8 cellular contexts compared by ENCODE assay signal in the genomic region with DNA sequence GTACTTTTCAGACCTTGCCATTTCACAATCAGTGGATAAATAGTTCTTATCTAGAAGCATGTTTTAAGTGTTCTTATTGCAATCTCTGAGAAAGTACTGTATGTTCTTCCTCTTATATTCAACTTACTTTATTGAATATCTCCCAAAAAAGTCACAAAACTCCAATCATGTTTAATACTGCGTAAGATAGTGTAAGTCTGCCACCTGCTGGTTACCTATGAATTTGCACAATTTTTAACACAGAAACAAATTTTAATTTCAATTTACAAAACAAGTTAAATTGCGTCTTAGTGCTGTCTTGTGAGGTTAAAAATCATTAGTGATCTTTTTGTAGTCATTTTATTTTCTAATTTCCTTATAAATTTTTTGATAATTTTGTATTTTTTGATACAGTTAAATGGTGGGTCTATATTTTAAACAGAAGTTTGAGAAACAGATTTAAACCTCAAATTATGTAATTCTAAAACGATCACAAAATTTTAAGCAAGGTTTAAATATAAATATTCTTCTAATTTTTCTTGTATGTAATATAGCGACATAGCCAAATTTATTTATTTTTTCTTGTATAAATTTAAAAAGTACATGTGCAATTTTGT.
DNase-seq lines count a peak whose midpoint lies in the region; ATAC-seq, FAIRE-seq and TF ChIP-seq lines count a peak whose summit lies in the region.

No MANE protein-coding gene starts in this region.

- TF ChIP-seq CTCF in LNCAP (IDR thresholded peaks at IDR 0.05) = peak; percentile 78
- TF ChIP-seq CTCF in body of pancreas (IDR thresholded peaks at IDR 0.05) = peak in 6 of 7 experiments; percentile 46 to 77 (median 56)
- peak; percentile 66 for TF ChIP-seq CTCF in lower lobe of right lung (IDR thresholded peaks at IDR 0.05)

- ATAC-seq in body of pancreas = no peak
- ATAC-seq in lower lobe of right lung = peak in 1 of 2 donors; percentile 52
- ATAC-seq in activated T-cell treated with anti-CD3 and anti-CD28 coated beads, Interleukin-2, amount 50 U/mL, for 4 hours = no peak
- ATAC-seq in HG02610 (IDR thresholded peaks at IDR 0.05; ENCODE audit: unreplicated experiment) = no peak

- no peaks in the 10 kb centered on the region for H3K9me3 Mint-ChIP-seq in activated T-cell treated with anti-CD3 and anti-CD28 coated beads, Interleukin-2, amount 50 U/mL, for 4 hours

- H3K27ac ChIP-seq in body of pancreas = no peak overlapping the region
- no peak overlapping the region for H3K27ac ChIP-seq in lower lobe of right lung

- H3K27me3 ChIP-seq in body of pancreas (no peaks in the 10 kb centered on the region), lower lobe of right lung (ENCODE audit: low read depth) (no peaks in the 10 kb centered on the region)

- peak; percentile 89 for FAIRE-seq in G401.6 (lab: Jason Lieb, UNC)

- WGBS in body of pancreas, 2 donors = 9 to 15% methylated on average over 4 of the region's 4 CpGs

- no peak overlapping the region for H3K4me3 ChIP-seq in body of pancreas
- no peak overlapping the region for H3K4me3 ChIP-seq in lower lobe of right lung

- intact Hi-C loops in body of pancreas (cut with DNase I) = no loop called here
- intact Hi-C loops in lower lobe of right lung (cut with DNase I) = no loop called here

- H3K36me3 ChIP-seq in body of pancreas (replicated peaks in 1 of 2; ENCODE audit: insufficient read depth in 1 of 2, low read depth in 2 of 2) = no peaks in the 10 kb centered on the region
- H3K36me3 ChIP-seq in lower lobe of right lung = no peaks in the 10 kb centered on the region

- no peak overlapping the region for H3K4me3 Mint-ChIP-seq in activated T-cell treated with anti-CD3 and anti-CD28 coated beads, Interleukin-2, amount 50 U/mL, for 4 hours

- H3K9me3 ChIP-seq in body of pancreas (no peaks in the 10 kb centered on the region), lower lobe of right lung (no peaks in the 10 kb centered on the region)

- TF ChIP-seq POLR2A in body of pancreas (IDR thresholded peaks at IDR 0.05) = no peak

- H3K4me1 Mint-ChIP-seq in activated T-cell treated with anti-CD3 and anti-CD28 coated beads, Interleukin-2, amount 50 U/mL, for 4 hours (ENCODE audit: low read depth) = peaks cover 18% of the 10 kb centered on the region

- H3K4me1 ChIP-seq in body of pancreas (no peaks in the 10 kb centered on the region), lower lobe of right lung (no peaks in the 10 kb centered on the region)

- no peaks in the 10 kb centered on the region for H3K36me3 Mint-ChIP-seq in activated T-cell treated with anti-CD3 and anti-CD28 coated beads, Interleukin-2, amount 50 U/mL, for 4 hours (ENCODE audit: insufficient read depth)

- H3K27me3 Mint-ChIP-seq in activated T-cell treated with anti-CD3 and anti-CD28 coated beads, Interleukin-2, amount 50 U/mL, for 4 hours (ENCODE audit: low read depth) = no peaks in the 10 kb centered on the region

- no peak for DNase-seq in body of pancreas
- DNase-seq in lower lobe of right lung = no peak
- no peak for DNase-seq in NCI-H446 (lab: John Stamatoyannopoulos, UW)
- no peak for DNase-seq in cerebellum (ENCODE audit: low spot score)
- DNase-seq in activated T-cell treated with anti-CD3 and anti-CD28 coated beads, Interleukin-2, amount 50 U/mL, for 4 hours = no peak
